Comparison of ENCODE assay signal across 13 cellular contexts in the genomic region with DNA sequence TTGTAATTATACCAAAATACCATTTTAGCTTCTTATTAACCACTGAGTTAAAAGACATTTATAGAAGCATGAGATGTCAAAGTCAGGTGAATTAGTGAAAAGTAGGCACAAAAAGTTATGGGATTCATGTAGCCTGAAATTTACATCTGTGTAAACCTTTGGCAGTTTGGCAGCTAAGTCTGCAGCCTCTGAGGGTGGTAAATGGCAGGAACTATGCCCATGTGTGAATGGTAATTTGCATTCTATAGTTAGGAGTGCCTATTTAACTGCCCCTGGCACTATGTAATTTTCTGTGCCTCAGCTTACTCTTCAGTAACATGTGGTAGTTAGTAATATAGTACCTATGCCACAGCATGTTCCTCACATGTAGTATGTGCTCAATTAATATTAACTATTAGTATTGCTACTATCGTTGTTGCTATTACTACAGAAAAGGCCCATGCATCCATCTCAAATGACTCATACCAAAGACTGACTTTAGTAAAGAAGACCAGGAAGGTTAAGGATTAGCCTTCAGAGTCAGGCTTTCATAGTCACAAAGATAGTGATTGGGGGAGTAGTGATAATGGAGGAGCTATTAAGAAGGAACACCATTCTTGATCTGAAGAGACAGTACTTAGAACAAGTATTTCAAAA.
DNase-seq lines count a peak whose midpoint lies in the region; ATAC-seq lines count a peak whose summit lies in the region.
"Had no signal": no experiment of that assay in that cellular context is flagged by ENCODE, and none has a peak within 500 bp of the region (broad histone marks: within the 10 kb centered on the region; RNA-seq: fewer than 3 reads in every experiment).

No MANE protein-coding gene starts in this region.

- no peaks in the 10 kb centered on the region for H3K9me3 Mint-ChIP-seq in activated naive CD4-positive, alpha-beta T cell treated with anti-CD3 and anti-CD28 coated beads, Interleukin-2, amount 50 U/mL, for 24 hours
- peaks cover 16% of the 10 kb centered on the region for H3K9me3 Mint-ChIP-seq in activated naive CD8-positive, alpha-beta T cell treated with anti-CD3 and anti-CD28 coated beads for 36 hours

- ATAC-seq in HG03575 (IDR thresholded peaks at IDR 0.05; ENCODE audit: extremely low read depth, insufficient number of reproducible peaks, low FRiP score, unreplicated experiment) (peak; percentile 2), HG02642 (IDR thresholded peaks at IDR 0.05; ENCODE audit: poor library complexity, unreplicated experiment) (no peak), GM21723 (IDR thresholded peaks at IDR 0.05; ENCODE audit: unreplicated experiment) (no peak)
- peak; percentile 26 for ATAC-seq in stimulated activated naive CD8-positive, alpha-beta T cell treated with anti-CD3 and anti-CD28 coated beads, Interleukin-15, Interleukin-2, amounts not matched to agents 100 U/mL and 50 U/mL, for 24 hours

- no peaks in the 10 kb centered on the region for H3K27me3 Mint-ChIP-seq in activated naive CD4-positive, alpha-beta T cell treated with anti-CD3 and anti-CD28 coated beads, Interleukin-2, amount 50 U/mL, for 24 hours
- no peaks in the 10 kb centered on the region for H3K27me3 Mint-ChIP-seq in activated naive CD8-positive, alpha-beta T cell treated with anti-CD3 and anti-CD28 coated beads for 36 hours

- no peak overlapping the region for H3K27ac ChIP-seq in substantia nigra (ENCODE audit: low read depth, low read length, poor library complexity, severe bottlenecking)
- H3K27ac ChIP-seq: lower lobe of right lung, ovary, VCaP had no signal

- H3K4me1 Mint-ChIP-seq in activated naive CD4-positive, alpha-beta T cell treated with anti-CD3 and anti-CD28 coated beads, Interleukin-2, amount 50 U/mL, for 24 hours, result peaks cover 92% of the 10 kb centered on the region
- peaks cover 74% of the 10 kb centered on the region for H3K4me1 Mint-ChIP-seq in activated naive CD8-positive, alpha-beta T cell treated with anti-CD3 and anti-CD28 coated beads for 36 hours

- H3K36me3 Mint-ChIP-seq in activated naive CD4-positive, alpha-beta T cell treated with anti-CD3 and anti-CD28 coated beads, Interleukin-2, amount 50 U/mL, for 24 hours, result peaks cover 1% of the 10 kb centered on the region
- H3K36me3 Mint-ChIP-seq in activated naive CD8-positive, alpha-beta T cell treated with anti-CD3 and anti-CD28 coated beads for 36 hours, result peaks cover 29% of the 10 kb centered on the region

- peak overlapping the region; percentile 98 for H3K27ac Mint-ChIP-seq in activated naive CD4-positive, alpha-beta T cell treated with anti-CD3 and anti-CD28 coated beads, Interleukin-2, amount 50 U/mL, for 24 hours
- peak overlapping the region; percentile 98 for H3K27ac Mint-ChIP-seq in activated naive CD8-positive, alpha-beta T cell treated with anti-CD3 and anti-CD28 coated beads for 36 hours

- peak overlapping the region; percentile 91 for H3K4me3 Mint-ChIP-seq in activated naive CD4-positive, alpha-beta T cell treated with anti-CD3 and anti-CD28 coated beads, Interleukin-2, amount 50 U/mL, for 24 hours
- H3K4me3 Mint-ChIP-seq in activated naive CD8-positive, alpha-beta T cell treated with anti-CD3 and anti-CD28 coated beads for 36 hours, result peak overlapping the region; percentile 70

- DNase-seq in activated naive CD4-positive, alpha-beta T cell (lab: John Stamatoyannopoulos, UW), result no peak
- no peak for DNase-seq in activated naive CD8-positive, alpha-beta T cell treated with anti-CD3 and anti-CD28 coated beads for 36 hours
- DNase-seq in stimulated activated naive CD8-positive, alpha-beta T cell treated with anti-CD3 and anti-CD28 coated beads, Interleukin-15, Interleukin-2, amounts not matched to agents 100 U/mL and 50 U/mL, for 24 hours, result no peak
- DNase-seq in substantia nigra (lab: John Stamatoyannopoulos, UW), result no peak
- DNase-seq: lower lobe of right lung, NCI-H1105 treated with DMSO at 0.1 percent for 48 hours, NCI-H526, ovary had no signal

Comparison
In these comparisons a context has a peak if more than half of its experiments do, and no peak if none do; other contexts are left out.
1. ATAC-seq: peak in HG03575 (single experiment) and stimulated activated naive CD8-positive, alpha-beta T cell treated with anti-CD3 and anti-CD28 coated beads, Interleukin-15, Interleukin-2, amounts not matched to agents 100 U/mL and 50 U/mL, for 24 hours (single experiment); none in HG02642 (single experiment) and GM21723 (single experiment).